Comparison of ENCODE assay signal across 14 cellular contexts in the genomic region with DNA sequence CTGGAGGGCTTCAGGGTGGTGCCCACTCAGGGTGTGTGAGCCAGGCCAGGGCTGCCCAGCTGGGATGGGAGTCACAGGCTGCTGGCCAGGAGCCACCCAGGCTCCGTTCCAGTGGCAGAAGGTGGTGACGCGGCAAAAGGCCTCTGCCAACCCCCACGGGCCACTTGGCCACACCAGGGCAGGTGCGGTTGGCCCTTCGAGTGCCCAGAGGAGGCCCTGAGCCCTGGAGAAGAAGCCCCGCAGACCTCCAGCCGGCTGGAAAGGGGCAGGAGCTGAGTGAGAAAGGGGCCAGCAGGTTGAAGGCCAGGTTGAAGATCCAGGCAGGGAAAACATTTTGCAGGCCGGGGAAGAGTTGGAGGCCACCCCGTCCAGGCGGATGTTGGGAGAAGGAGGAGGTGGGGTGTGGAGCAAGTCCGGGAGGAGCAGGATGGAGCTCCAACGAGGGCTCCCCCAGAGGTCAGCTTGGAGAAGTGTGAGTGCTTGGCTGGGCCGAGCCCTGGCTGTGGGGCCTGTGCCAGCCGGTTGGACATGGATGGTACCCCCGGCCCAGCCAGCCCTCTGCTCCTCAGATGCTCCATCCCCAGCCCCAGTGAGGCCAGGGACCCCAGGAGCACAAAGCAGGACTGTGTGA. TPM values are rescaled to one million over a fixed set of nuclear protein-coding genes. Genes with fewer than 3 reads are reported as not detected.
DNase-seq lines count a peak whose midpoint lies in the region; ATAC-seq, FAIRE-seq and TF ChIP-seq lines count a peak whose summit lies in the region.
"Had no signal": no experiment of that assay in that cellular context is flagged by ENCODE, and none has a peak within 500 bp of the region (broad histone marks: within the 10 kb centered on the region; RNA-seq: fewer than 3 reads in every experiment).

No MANE protein-coding gene starts in this region.

- H3K36me3 ChIP-seq in right lobe of liver (no peaks in the 10 kb centered on the region), hepatocyte (replicated peaks; ENCODE audit: insufficient read depth, low read depth) (no peaks in the 10 kb centered on the region)

- no peaks in the 10 kb centered on the region for H3K4me1 ChIP-seq in right lobe of liver
- no peaks in the 10 kb centered on the region for H3K4me1 ChIP-seq in hepatocyte (ENCODE audit: insufficient read depth)

- H2AFZ ChIP-seq in hepatocyte: no peak overlapping the region

- no peak for TF ChIP-seq POLR2A in right lobe of liver (IDR thresholded peaks at IDR 0.05)

- FAIRE-seq in GM19239 (lab: Jason Lieb, UNC): no peak
- FAIRE-seq: GM18507 had no signal

- H4K20me1 ChIP-seq in hepatocyte (ENCODE audit: insufficient read depth, poor library complexity, severe bottlenecking): no peaks in the 10 kb centered on the region

- peak; percentile 51 to 82 (median 64) for ATAC-seq in right lobe of liver
- ATAC-seq: stimulated activated effector memory CD8-positive, alpha-beta T cell treated with anti-CD3 and anti-CD28 coated beads, Interleukin-12 subunit alpha, Interleukin-12 subunit beta, amount 100 ng/mL, for 72 hours had no signal

- no peak overlapping the region for H3K27ac ChIP-seq in right lobe of liver
- H3K27ac ChIP-seq in hepatocyte: no peak overlapping the region

- H3K79me2 ChIP-seq in hepatocyte: no peaks in the 10 kb centered on the region

- H3K27me3 ChIP-seq in right lobe of liver (no peaks in the 10 kb centered on the region), hepatocyte (peaks cover 41% of the 10 kb centered on the region)

- peak; percentile 67 for DNase-seq in AG20443 (ENCODE audit: low spot score)
- DNase-seq in HuH-7 (ENCODE audit: low spot score): peak; percentile 64
- DNase-seq in dermis blood vessel endothelial cell: peak; percentile 21
- DNase-seq in right lobe of liver: peak; percentile 66 to 70 (median 67)
- no peak for DNase-seq in hepatocyte (ENCODE audit: low spot score)
- no peak for DNase-seq in GM19239 (ENCODE audit: insufficient read length, low spot score)
- DNase-seq in central memory CD4-positive, alpha-beta T cell: no peak
- DNase-seq in NCI-H187 (lab: John Stamatoyannopoulos, UW): no peak
- DNase-seq: mammary epithelial cell, NCI-H69, T-helper 9 cell had no signal

- no peaks in the 10 kb centered on the region for H3K9me3 ChIP-seq in right lobe of liver
- no peaks in the 10 kb centered on the region for H3K9me3 ChIP-seq in hepatocyte (ENCODE audit: low read depth)

- WGBS in right lobe of liver (ENCODE audit: insufficient coverage, low coverage, low lambda C conversion rate, missing lambda C conversion rate): 0% methylated on average over 1 of the region's 16 CpGs
- 66% methylated on average over 14 of the region's 16 CpGs for WGBS in hepatocyte (ENCODE audit: low lambda C conversion rate, missing lambda C conversion rate)

- no peaks in the 10 kb centered on the region for H3K9me2 ChIP-seq in hepatocyte (replicated peaks; ENCODE audit: insufficient read depth)

- H3K4me2 ChIP-seq in hepatocyte: no peak overlapping the region
- H3K4me2 ChIP-seq: smooth muscle cell had no signal

- intact Hi-C loops in right lobe of liver (cut with DNase I): no loop called here

- no peak overlapping the region for H3K4me3 ChIP-seq in right lobe of liver
- H3K4me3 ChIP-seq in hepatocyte: no peak overlapping the region
- H3K4me3 ChIP-seq: smooth muscle cell had no signal

- TF ChIP-seq CTCF in right lobe of liver (IDR thresholded peaks at IDR 0.05) (no peak), hepatocyte (IDR thresholded peaks at IDR 0.05; ENCODE audit: poor library complexity) (no peak)

RNA-seq across cellular contexts. Expression of gene CPLX1, which starts 2.8 kb away (rescaled TPM):
- 0.09 and 0.34 TPM in 2 replicates for total RNA-seq in dermis blood vessel endothelial cell
- 1 to 10 TPM in 5 of 6 experiments, under 1 TPM in 1; 0.86 to 3.7 (median 2.4) TPM for total RNA-seq in right lobe of liver
- 0.16 and 0.30 TPM in 2 replicates for total RNA-seq in hepatocyte
- 1.6 and 2.0 TPM in 2 replicates for polyA plus RNA-seq in hepatocyte
- total RNA-seq: smooth muscle cell had no signal
- polyA plus RNA-seq: smooth muscle cell had no signal

Comparison
In these comparisons a context has a peak if more than half of its experiments do, and no peak if none do; other contexts are left out.
1. DNase-seq: peak in AG20443 (single experiment), HuH-7 (single experiment), dermis blood vessel endothelial cell (single experiment) and right lobe of liver (3 of 3); none in hepatocyte (single experiment), GM19239 (single experiment), central memory CD4-positive, alpha-beta T cell (single experiment) and NCI-H187 (0 of 2).